Comparison of ENCODE assay signal across 22 cellular contexts in genomic region chr11:95419915-95420314, GRCh38.
A peak's percentile ranks its signal among the peaks of the same experiment; 100 is the strongest.
DNase-seq lines count a peak whose midpoint lies in the region; ATAC-seq and TF ChIP-seq lines count a peak whose summit lies in the region.
"Had no signal": no experiment of that assay in that cellular context is flagged by ENCODE, and none has a peak within 500 bp of the region (broad histone marks: within the 10 kb centered on the region; RNA-seq: fewer than 3 reads in every experiment).

No MANE protein-coding gene starts in this region.

- DNase-seq in EH (ENCODE audit: low read depth): peak; percentile 8
- DNase-seq in RPMI7951 (ENCODE audit: low read depth): peak; percentile 11
- peak; percentile 63 for DNase-seq in epithelial cell of proximal tubule (ENCODE audit: low read depth)
- peak; percentile 30 to 51 for DNase-seq in lung microvascular endothelial cell (ENCODE audit: low read depth in 2 of 2)
- DNase-seq: activated gamma-delta T cell; DMS153; effector memory CD4-positive, alpha-beta T cell; heart left ventricle; Kasumi-1; NCI-H1694 treated with DMSO at 0.1 percent for 48 hours; NCI-H524; OCI-M1; pancreas; spleen; stimulated activated naive CD4-positive, alpha-beta T cell; upper lobe of right lung; WERI-Rb-1 had no signal

- ATAC-seq in GM19328 (IDR thresholded peaks at IDR 0.05; ENCODE audit: unreplicated experiment) (no peak), GM21390 (IDR thresholded peaks at IDR 0.05; ENCODE audit: unreplicated experiment) (no peak), HG02870 (IDR thresholded peaks at IDR 0.05; ENCODE audit: unreplicated experiment) (no peak), HG03469 (IDR thresholded peaks at IDR 0.05; ENCODE audit: unreplicated experiment) (no peak)
- ATAC-seq: heart left ventricle, pancreas, upper lobe of right lung had no signal

- no peak overlapping the region for H3K4me3 ChIP-seq in epithelial cell of proximal tubule (ENCODE audit: low read depth, low read length)
- H3K4me3 ChIP-seq: BLaER1 treated with 17β-estradiol and CSF1 and Interleukin-3, amounts not matched to agents 10 nM and 100 nM; heart left ventricle; pancreas; spleen; upper lobe of right lung had no signal

- TF ChIP-seq CTCF in epithelial cell of proximal tubule (conservative IDR thresholded peaks at IDR 0.05; ENCODE audit: low read depth, low read length): no peak

Comparison
In these comparisons a context has a peak if more than half of its experiments do, and no peak if none do; other contexts are left out.
1. DNase-seq: peak in every context shown above with its lines; median percentile 63 in epithelial cell of proximal tubule; 40 in lung microvascular endothelial cell; 11 in RPMI7951; 8 in EH.